1 cellular context compared by ENCODE assay signal in genomic region chr22:49779853-49780271, GRCh38.
TF ChIP-seq lines count a peak whose summit lies in the region.

No MANE protein-coding gene starts in this region.

TF ChIP-seq in K562, 482 proteins besides CTCF, POLR2A, EP300 and RAD21 (continued from another document):
- TF ChIP-seq POLR2G (IDR thresholded peaks at IDR 0.05; ENCODE audit: low read depth, low read length) (peak; percentile 34; the same call in 1 of the 2 replicates), WHSC1 (IDR thresholded peaks at IDR 0.05; ENCODE audit: low read length) (no peak), RCOR1 (IDR thresholded peaks at IDR 0.05; ENCODE audit: borderline replicate concordance in 1 of 2, low read depth in 2 of 2, low read length in 2 of 2) (no peak)
